Comparison of ENCODE assay signal across 9 cellular contexts in genomic region chrX:115940888-115941332, GRCh38.
DNase-seq lines count a peak whose midpoint lies in the region; TF ChIP-seq lines count a peak whose summit lies in the region.
"Had no signal": no experiment of that assay in that cellular context is flagged by ENCODE, and none has a peak within 500 bp of the region (broad histone marks: within the 10 kb centered on the region; RNA-seq: fewer than 3 reads in every experiment).

No MANE protein-coding gene starts in this region.

- H3K9me3 ChIP-seq in H9 (ENCODE audit: control insufficient read depth, low read depth, low read length): no peaks in the 10 kb centered on the region

- H2BK12ac ChIP-seq in H9 (ENCODE audit: insufficient read length, low read depth, low read length): no peak overlapping the region

- no peak overlapping the region for H2AK5ac ChIP-seq in H9 (ENCODE audit: insufficient read length, low read length)

- peaks cover 3% of the 10 kb centered on the region; the same call in 1 of the 2 replicates for H3K79me2 ChIP-seq in H9 (ENCODE audit: insufficient read depth, low read length)

- no peak overlapping the region for H2BK5ac ChIP-seq in H9 (ENCODE audit: insufficient read length, low read length)

- no peak overlapping the region for H3K4me3 Mint-ChIP-seq in H9

- no peak overlapping the region for H3K14ac ChIP-seq in H9 (ENCODE audit: insufficient read depth, low read length)

- H3K4me1 Mint-ChIP-seq in H9: peaks cover 37 to 38% of the 10 kb centered on the region in 2 experiments

- no peak overlapping the region for H3K4ac ChIP-seq in H9 (ENCODE audit: low read depth, low read length)

- H3K9ac ChIP-seq in H9 (ENCODE audit: extremely low read depth, insufficient read length, low read length): no peak overlapping the region

- H3K27me3 Mint-ChIP-seq in H9 (ENCODE audit: low read depth): peaks cover 1% of the 10 kb centered on the region; the same call in 1 of the 2 replicates

- no peak overlapping the region for H2BK120ac ChIP-seq in H9 (ENCODE audit: low read depth, low read length, poor library complexity, severe bottlenecking)

- peaks cover 6% of the 10 kb centered on the region for H4K20me1 ChIP-seq in H9 (ENCODE audit: control insufficient read depth, insufficient read depth, insufficient read length)

- H2BK20ac ChIP-seq in H9 (ENCODE audit: low read depth, low read length, poor library complexity, severe bottlenecking): no peak overlapping the region

- H3K56ac ChIP-seq in H9 (ENCODE audit: insufficient read length, low read depth, low read length): no peak overlapping the region

- no peak overlapping the region for H3T11ph ChIP-seq in H9 (ENCODE audit: low read length)

- peaks cover 59 to 79% (median 77%) of the 10 kb centered on the region in 3 experiments for H3K36me3 Mint-ChIP-seq in H9 (ENCODE audit: insufficient read depth in 1 of 3, low read depth in 3 of 3)

- DNase-seq in DMS 273 (lab: John Stamatoyannopoulos, UW; ENCODE audit: unreplicated experiment) (peak; percentile 66), DMS 273 treated with DMSO at 0.1 percent for 48 hours (lab: John Stamatoyannopoulos, UW) (no peak), H9 (peak; percentile 68), MV-4-11 (lab: John Stamatoyannopoulos, UW) (peak; percentile 70), UCSD-AML1 (lab: John Stamatoyannopoulos, UW; ENCODE audit: unreplicated experiment) (peak; percentile 49), iPS-NIHi11 (ENCODE audit: low spot score) (peak; percentile 50), superior temporal gyrus (ENCODE audit: extremely low spot score) (peak; percentile 91), cortex of kidney (lab: John Stamatoyannopoulos, UW) (no peak)

- H3K9me3 Mint-ChIP-seq in H9: peaks cover 11 to 33% of the 10 kb centered on the region in 2 experiments; a peak in 4 of 5 replicates

- no peak overlapping the region for H4K8ac ChIP-seq in H9 (replicated peaks; ENCODE audit: insufficient read length, low read depth, low read length)

- no peaks in the 10 kb centered on the region for H3K23me2 ChIP-seq in H9 (ENCODE audit: insufficient read length, low read depth, low read length, poor library complexity, severe bottlenecking)

- TF ChIP-seq CTCF in H9 (conservative IDR thresholded peaks at IDR 0.05): peak; percentile 71

- no peak overlapping the region for H3K4me2 ChIP-seq in H9 (ENCODE audit: insufficient read depth, insufficient read length, low read length)
- H3K4me2 ChIP-seq: A549 had no signal

- H3K27ac Mint-ChIP-seq in H9: peak overlapping the region in 1 of 3 experiments; percentile 58; a peak in 2 of 7 replicates

- no peak overlapping the region for H3K23ac ChIP-seq in H9 (ENCODE audit: insufficient read length, low read depth, low read length)

- peaks cover 2% of the 10 kb centered on the region; the same call in 1 of the 2 replicates for H3K4me1 ChIP-seq in H9 (ENCODE audit: insufficient read depth, low read length)
- H3K4me1 ChIP-seq: A549 had no signal

- no peak overlapping the region for H2AFZ ChIP-seq in H9 (ENCODE audit: low read length)

- no peaks in the 10 kb centered on the region for H3K27me3 ChIP-seq in H9 (ENCODE audit: insufficient read depth, low read length)

- H3K27ac ChIP-seq in H9 (ENCODE audit: insufficient read length, low read depth, low read length): no peak overlapping the region
- H3K27ac ChIP-seq: A549 had no signal

- H3K79me1 ChIP-seq in H9 (ENCODE audit: insufficient read depth, low read depth, low read length, poor library complexity, severe bottlenecking): peaks cover 9% of the 10 kb centered on the region

- no peak overlapping the region for H3K18ac ChIP-seq in H9 (ENCODE audit: insufficient read length, low read depth, low read length)

- WGBS in H9 (ENCODE audit: extremely low coverage, insufficient read length, low lambda C conversion rate): no CpG with 5 or more reads among the region's 7 CpGs

- H2BK15ac ChIP-seq in H9 (ENCODE audit: low read depth, low read length): no peak overlapping the region

- H4K5ac ChIP-seq in H9 (ENCODE audit: insufficient read length, low read depth, low read length): no peak overlapping the region

- no peak overlapping the region for H4K91ac ChIP-seq in H9 (ENCODE audit: insufficient read length, low read depth, low read length)

Comparison
In these comparisons a context has a peak if more than half of its experiments do, and no peak if none do; other contexts are left out.
1. DNase-seq: peak in DMS 273 (single experiment), H9 (single experiment), MV-4-11 (single experiment), UCSD-AML1 (single experiment), iPS-NIHi11 (single experiment) and superior temporal gyrus (single experiment); none in DMS 273 treated with DMSO at 0.1 percent for 48 hours (single experiment) and cortex of kidney (single experiment).